In the genomic region with DNA sequence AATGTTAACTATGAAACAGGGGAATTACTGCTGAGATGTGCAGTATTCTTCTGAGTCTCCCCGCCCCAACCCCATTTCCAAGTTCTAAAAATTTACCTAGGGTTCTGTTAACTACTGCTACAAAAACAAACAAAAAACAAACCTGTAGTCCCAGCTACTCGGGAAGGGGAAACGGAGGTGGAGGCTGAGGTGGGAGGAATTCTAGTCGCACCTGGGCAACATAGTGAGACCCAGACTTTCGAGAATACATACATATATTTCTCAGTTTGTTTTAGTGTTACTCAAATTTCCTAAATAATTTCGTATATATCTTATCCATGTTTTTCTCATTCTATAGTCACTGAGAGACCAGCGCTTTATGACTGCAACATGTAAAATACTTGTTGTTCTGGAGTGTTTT, we compare ENCODE assay signal across 8 cellular contexts. TPM values are rescaled to one million over a fixed set of nuclear protein-coding genes. Genes with fewer than 3 reads are reported as not detected.
DNase-seq lines count a peak whose midpoint lies in the region; ATAC-seq, FAIRE-seq and TF ChIP-seq lines count a peak whose summit lies in the region.

No MANE protein-coding gene starts in this region.

- H4K20me1 ChIP-seq in PC-3 (ENCODE audit: low read length), result no peaks in the 10 kb centered on the region

- DNase-seq in CD8-positive, alpha-beta memory T cell, result no peak
- DNase-seq in PC-3 (no peak), epithelial cell of proximal tubule (ENCODE audit: low read depth) (no peak), pancreas (no peak), NCI-H524 treated with DMSO at 0.1 percent for 48 hours (lab: John Stamatoyannopoulos, UW) (no peak), SKM-1 treated with dmso at 0.1 percent for 144 hours (lab: John Stamatoyannopoulos, UW; ENCODE audit: unreplicated experiment) (no peak), middle frontal gyrus (ENCODE audit: extremely low spot score, low spot score) (no peak)

- intact Hi-C loops in PC-3 (cut with micrococcal nuclease) (loop anchor here (2.0 to 5.0 kb wide), 2 partner anchors 67 to 542 kb away; a partner anchor contains a TSS), pancreas (cut with DNase I) (loop anchor here in 1 of 3 donors (5.0 kb wide), 1 partner anchor 132 kb away; no protein-coding TSS in a partner anchor)

- H3K9ac ChIP-seq in PC-3 (ENCODE audit: low read length), result peak overlapping the region; percentile 94

- H3K4me3 ChIP-seq in CD8-positive, alpha-beta memory T cell (ENCODE audit: low read length), result peak overlapping the region; percentile 82
- H3K4me3 ChIP-seq in PC-3 (ENCODE audit: low read length) (peak overlapping the region; percentile 94), epithelial cell of proximal tubule (ENCODE audit: low read depth, low read length) (peak overlapping the region; percentile 93), pancreas (peak overlapping the region; percentile 60 to 85 (median 76))

- CTCF ChIA-PET in CD8-positive, alpha-beta memory T cell (lab: Charles Lee), result interaction anchor here (1.1 to 3.2 kb wide), 3 partner anchors 461 to 540 kb away, joined by 3 to 46 read pairs (median 5); no protein-coding TSS in a partner anchor
- CTCF ChIA-PET in PC-3 (lab: Charles Lee), result no interaction called here

- H3K4me3 Mint-ChIP-seq in CD8-positive, alpha-beta memory T cell, result peak overlapping the region; percentile 95 to 100 (median 97)

- peak overlapping the region; percentile 97 for H3K27ac ChIP-seq in CD8-positive, alpha-beta memory T cell (ENCODE audit: low read depth, low read length)
- no peak overlapping the region for H3K27ac ChIP-seq in PC-3 (ENCODE audit: low read length)
- peak overlapping the region in 3 of 4 donors; percentile 98 to 99 (median 99) for H3K27ac ChIP-seq in pancreas

- H3K9me2 ChIP-seq in PC-3 (replicated peaks; ENCODE audit: low read length), result no peaks in the 10 kb centered on the region

- no peaks in the 10 kb centered on the region for H3K36me3 ChIP-seq in CD8-positive, alpha-beta memory T cell (ENCODE audit: insufficient read depth, low read length)
- H3K36me3 ChIP-seq in PC-3 (ENCODE audit: low read depth, low read length), result no peaks in the 10 kb centered on the region
- no peaks in the 10 kb centered on the region for H3K36me3 ChIP-seq in pancreas

- ATAC-seq in PC-3 (no peak), pancreas (no peak), HG02981 (IDR thresholded peaks at IDR 0.05; ENCODE audit: unreplicated experiment) (no peak)

- 8 to 11% methylated on average over 7 of the region's 7 CpGs for WGBS in pancreas, 2 donors

- H3K4me1 ChIP-seq in CD8-positive, alpha-beta memory T cell (ENCODE audit: insufficient read depth, low read length), result peaks cover 29% of the 10 kb centered on the region
- H3K4me1 ChIP-seq in PC-3 (ENCODE audit: insufficient read depth, low read length), result peaks cover 21% of the 10 kb centered on the region
- H3K4me1 ChIP-seq in pancreas, result peaks cover 15 to 41% (median 32%) of the 10 kb centered on the region in 3 donors

- no peak for FAIRE-seq in pancreas (lab: Jason Lieb, UNC)

- peaks cover 0 to 21% (median under 1%) of the 10 kb centered on the region in 3 donors for H3K36me3 Mint-ChIP-seq in CD8-positive, alpha-beta memory T cell

- peaks cover 36 to 53% (median 50%) of the 10 kb centered on the region in 3 donors for H3K4me1 Mint-ChIP-seq in CD8-positive, alpha-beta memory T cell

- peaks cover 55% of the 10 kb centered on the region for H3K79me2 ChIP-seq in PC-3 (ENCODE audit: low read length)

- no peaks in the 10 kb centered on the region for H3K27me3 Mint-ChIP-seq in CD8-positive, alpha-beta memory T cell

- H3K9me3 Mint-ChIP-seq in CD8-positive, alpha-beta memory T cell, result no peaks in the 10 kb centered on the region

- TF ChIP-seq CTCF in PC-3 (conservative IDR thresholded peaks at IDR 0.05; ENCODE audit: low read depth, low read length), result no peak
- TF ChIP-seq CTCF in epithelial cell of proximal tubule (conservative IDR thresholded peaks at IDR 0.05; ENCODE audit: low read depth, low read length), result no peak
- TF ChIP-seq CTCF in pancreas (IDR thresholded peaks at IDR 0.05), result no peak

- H3K27me3 ChIP-seq in CD8-positive, alpha-beta memory T cell (ENCODE audit: insufficient read depth, low read length, poor library complexity, severe bottlenecking), result no peaks in the 10 kb centered on the region
- no peaks in the 10 kb centered on the region for H3K27me3 ChIP-seq in PC-3 (ENCODE audit: low read length)
- H3K27me3 ChIP-seq in pancreas, result no peaks in the 10 kb centered on the region

- peak overlapping the region; percentile 94 for H2AFZ ChIP-seq in PC-3 (ENCODE audit: low read length)

- no TSS peak for BruUV-seq in PC-3 (replicated peaks; lab: Mats Ljungman, UMichigan)

- H3K4me2 ChIP-seq in PC-3 (ENCODE audit: low read length), result peak overlapping the region; percentile 90

- POLR2A ChIA-PET in CD8-positive, alpha-beta memory T cell (lab: Charles Lee), result interaction anchor here (1.3 kb wide), 1 partner anchor 461 kb away, joined by 3 read pairs; no protein-coding TSS in a partner anchor
- POLR2A ChIA-PET in PC-3 (lab: Charles Lee; ENCODE audit: unreplicated experiment), result no interaction called here

- H3K9me3 ChIP-seq in CD8-positive, alpha-beta memory T cell (ENCODE audit: low read length), result no peaks in the 10 kb centered on the region
- H3K9me3 ChIP-seq in PC-3 (ENCODE audit: low read length) (no peaks in the 10 kb centered on the region), pancreas (no peaks in the 10 kb centered on the region)

- no peaks in the 10 kb centered on the region for H3F3A ChIP-seq in PC-3 (ENCODE audit: low read length, unreplicated experiment)

- H3K27ac Mint-ChIP-seq in CD8-positive, alpha-beta memory T cell, result peak overlapping the region; percentile 98 to 100 (median 99)

RNA-seq across cellular contexts. Expression of a gene that starts 1.0 kb away (rescaled TPM):
- 10 to 100 TPM; 19.6 to 19.8 TPM for total RNA-seq in CD8-positive, alpha-beta memory T cell
- 3.7 TPM for polyA plus RNA-seq in CD8-positive, alpha-beta memory T cell
- total RNA-seq in PC-3 (2014; rRNA removed), result 18.0 and 21.0 TPM in 2 replicates
- 18.7 and 20.9 TPM in 2 replicates for total RNA-seq in epithelial cell of proximal tubule
- total RNA-seq in pancreas, result 10 to 100 TPM; 14.1 to 20.8 (median 17.0) TPM
- 10 to 100 TPM in 1 of 2 donors, 1 to 10 TPM in 1; 5.9 to 11.0 TPM for polyA plus RNA-seq in pancreas
